In the genomic region with DNA sequence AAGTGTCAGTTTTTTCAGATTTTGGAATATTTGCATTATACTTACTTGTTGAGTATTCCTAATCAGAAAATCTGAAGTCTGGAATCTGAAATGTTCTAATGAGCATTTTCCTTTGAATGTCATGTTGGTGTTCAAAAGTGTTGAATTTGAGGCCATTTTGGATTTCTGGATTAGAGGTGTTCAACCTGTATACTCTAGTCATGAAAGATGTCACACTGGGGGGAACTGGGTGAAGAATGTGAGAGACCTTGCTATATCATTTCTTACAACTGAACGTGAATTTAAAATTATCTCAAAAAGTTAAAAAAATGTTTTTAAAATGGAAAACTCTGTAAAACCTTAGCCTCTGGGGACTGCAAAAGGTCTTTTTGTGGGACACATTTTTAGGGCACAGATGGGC, we compare ENCODE assay signal across 21 cellular contexts.
DNase-seq lines count a peak whose midpoint lies in the region; ATAC-seq, FAIRE-seq and TF ChIP-seq lines count a peak whose summit lies in the region.
"Had no signal": no experiment of that assay in that cellular context is flagged by ENCODE, and none has a peak within 500 bp of the region (broad histone marks: within the 10 kb centered on the region; RNA-seq: fewer than 3 reads in every experiment).

No MANE protein-coding gene starts in this region.

- peaks cover 27% of the 10 kb centered on the region for H3K36me3 Mint-ChIP-seq in activated CD4-positive, alpha-beta T cell treated with anti-CD3 and anti-CD28 coated beads, Interleukin-2, amount 10 ng/mL, durations not matched to agents 24 days and 14 days (ENCODE audit: low read depth)
- peaks cover 37% of the 10 kb centered on the region for H3K36me3 Mint-ChIP-seq in CD8-positive, alpha-beta T cell
- peaks cover 36% of the 10 kb centered on the region for H3K36me3 Mint-ChIP-seq in T-cell
- H3K36me3 Mint-ChIP-seq in immature natural killer cell = peaks cover 7 to 22% (median 21%) of the 10 kb centered on the region in 3 donors
- peaks cover 34% of the 10 kb centered on the region for H3K36me3 Mint-ChIP-seq in activated naive CD4-positive, alpha-beta T cell treated with anti-CD3 and anti-CD28 coated beads for 36 hours (ENCODE audit: low read depth)

- no peak for DNase-seq in activated CD4-positive, alpha-beta T cell treated with anti-CD3 and anti-CD28 coated beads, Interleukin-2, amount 10 ng/mL, durations not matched to agents 24 days and 14 days
- DNase-seq in activated CD4-positive, alpha-beta T cell treated with anti-CD3 and anti-CD28 coated beads for 48 hours = no peak
- DNase-seq in CD8-positive, alpha-beta T cell = no peak
- DNase-seq in T-cell (no peak), immature natural killer cell (no peak), RCC 7860 (ENCODE audit: low spot score) (no peak)
- no peak for DNase-seq in activated naive CD4-positive, alpha-beta T cell treated with anti-CD3 and anti-CD28 coated beads for 36 hours
- DNase-seq: activated B cell treated with CpG ODN at 0.5 μM for 24 hours, heart right ventricle, left colon, mesendoderm, NCI-H1105 treated with DMSO at 0.1 percent for 48 hours, NCI-H2081 treated with DMSO at 0.1 percent for 48 hours, NCI-H446, right cardiac atrium had no signal

- ATAC-seq in CD8-positive, alpha-beta T cell = peak; percentile 2
- ATAC-seq in T-cell (replicated peaks in 1 of 4) (no peak), GM21526 (IDR thresholded peaks at IDR 0.05; ENCODE audit: low FRiP score, unreplicated experiment) (no peak)
- ATAC-seq: A549, GM23338, heart right ventricle, HepG2, left colon, right cardiac atrium had no signal

- no peaks in the 10 kb centered on the region for H3K9me3 ChIP-seq in CD8-positive, alpha-beta T cell (ENCODE audit: low read length)
- H3K9me3 ChIP-seq: A549; ascending aorta; BLaER1 treated with 17β-estradiol and CSF1 and Interleukin-3, amounts not matched to agents 10 nM and 100 nM; heart right ventricle had no signal

- CTCF ChIA-PET in CD8-positive, alpha-beta T cell (lab: Charles Lee) = interaction anchor here (2.0 kb wide), 1 partner anchor 16 kb away, joined by 5 read pairs; no protein-coding TSS in a partner anchor
- CTCF ChIA-PET in T-cell (lab: Charles Lee) = no interaction called here
- CTCF ChIA-PET in activated naive CD4-positive, alpha-beta T cell treated with anti-CD3 and anti-CD28 coated beads for 36 hours (lab: Charles Lee) = no interaction called here

- peak overlapping the region; percentile 44 for H3K4me3 Mint-ChIP-seq in activated CD4-positive, alpha-beta T cell treated with anti-CD3 and anti-CD28 coated beads, Interleukin-2, amount 10 ng/mL, durations not matched to agents 24 days and 14 days
- no peak overlapping the region for H3K4me3 Mint-ChIP-seq in CD8-positive, alpha-beta T cell
- H3K4me3 Mint-ChIP-seq in T-cell = peak overlapping the region in 1 of 3 donors; percentile 33
- H3K4me3 Mint-ChIP-seq in immature natural killer cell = peak overlapping the region in 4 of 5 donors; percentile 15 to 63 (median 49)
- H3K4me3 Mint-ChIP-seq in activated naive CD4-positive, alpha-beta T cell treated with anti-CD3 and anti-CD28 coated beads for 36 hours = no peak overlapping the region
- H3K4me3 Mint-ChIP-seq: activated B cell treated with CpG ODN at 0.5 μM for 24 hours, GM23338 had no signal

- intact Hi-C loops in activated CD4-positive, alpha-beta T cell treated with anti-CD3 and anti-CD28 coated beads, Interleukin-2, amount 10 ng/mL, durations not matched to agents 24 days and 14 days (cut with micrococcal nuclease) = loop anchor here (1.0 to 10.0 kb wide), 8 partner anchors 29 to 418 kb away; partner anchors contain the start of genes DDX1 and NBAS
- intact Hi-C loops in CD8-positive, alpha-beta T cell (cut with DNase I, micrococcal nuclease) = loop anchor here in 1 of 2 experiments (1.0 kb wide), 1 partner anchor 34 kb away; no protein-coding TSS in a partner anchor
- intact Hi-C loops in activated naive CD4-positive, alpha-beta T cell treated with anti-CD3 and anti-CD28 coated beads for 36 hours (cut with micrococcal nuclease) = loop anchor here (1.0 to 5.0 kb wide), 9 partner anchors 16 to 1551 kb away; partner anchors contain the start of genes DDX1 and NBAS

- no peak for FAIRE-seq in RCC 7860 (lab: Jason Lieb, UNC)
- FAIRE-seq: A549, HepG2 had no signal

- POLR2A ChIA-PET in CD8-positive, alpha-beta T cell (lab: Charles Lee) = no interaction called here
- POLR2A ChIA-PET in T-cell (lab: Charles Lee) = no interaction called here

- H3K4me1 Mint-ChIP-seq in activated CD4-positive, alpha-beta T cell treated with anti-CD3 and anti-CD28 coated beads, Interleukin-2, amount 10 ng/mL, durations not matched to agents 24 days and 14 days = peaks cover 36% of the 10 kb centered on the region
- peaks cover 32% of the 10 kb centered on the region for H3K4me1 Mint-ChIP-seq in CD8-positive, alpha-beta T cell (ENCODE audit: low read depth)
- H3K4me1 Mint-ChIP-seq in T-cell (peaks cover 33 to 41% (median 37%) of the 10 kb centered on the region in 3 donors), immature natural killer cell (peaks cover 32 to 54% of the 10 kb centered on the region in 2 donors)
- H3K4me1 Mint-ChIP-seq in activated naive CD4-positive, alpha-beta T cell treated with anti-CD3 and anti-CD28 coated beads for 36 hours (ENCODE audit: low read depth) = peaks cover 51% of the 10 kb centered on the region
- H3K4me1 Mint-ChIP-seq: activated B cell treated with CpG ODN at 0.5 μM for 24 hours, GM23338 had no signal

- H3K4me1 ChIP-seq in CD8-positive, alpha-beta T cell (ENCODE audit: insufficient read depth, low read length) = peaks cover 14% of the 10 kb centered on the region
- H3K4me1 ChIP-seq: A549, ascending aorta, heart right ventricle had no signal

- peaks cover 20% of the 10 kb centered on the region for H3K27me3 Mint-ChIP-seq in activated CD4-positive, alpha-beta T cell treated with anti-CD3 and anti-CD28 coated beads, Interleukin-2, amount 10 ng/mL, durations not matched to agents 24 days and 14 days
- no peaks in the 10 kb centered on the region for H3K27me3 Mint-ChIP-seq in CD8-positive, alpha-beta T cell (ENCODE audit: low read depth)
- no peaks in the 10 kb centered on the region for H3K27me3 Mint-ChIP-seq in T-cell
- peaks cover 3 to 11% (median 5%) of the 10 kb centered on the region in 3 donors for H3K27me3 Mint-ChIP-seq in immature natural killer cell (ENCODE audit: low read depth in 3 of 3)
- H3K27me3 Mint-ChIP-seq in activated naive CD4-positive, alpha-beta T cell treated with anti-CD3 and anti-CD28 coated beads for 36 hours (ENCODE audit: low read depth) = peaks cover 19% of the 10 kb centered on the region
- H3K27me3 Mint-ChIP-seq: activated B cell treated with CpG ODN at 0.5 μM for 24 hours had no signal

- H3K9me3 Mint-ChIP-seq in activated CD4-positive, alpha-beta T cell treated with anti-CD3 and anti-CD28 coated beads, Interleukin-2, amount 10 ng/mL, durations not matched to agents 24 days and 14 days = no peaks in the 10 kb centered on the region
- no peaks in the 10 kb centered on the region for H3K9me3 Mint-ChIP-seq in CD8-positive, alpha-beta T cell
- no peaks in the 10 kb centered on the region for H3K9me3 Mint-ChIP-seq in T-cell
- no peaks in the 10 kb centered on the region for H3K9me3 Mint-ChIP-seq in immature natural killer cell
- no peaks in the 10 kb centered on the region for H3K9me3 Mint-ChIP-seq in activated naive CD4-positive, alpha-beta T cell treated with anti-CD3 and anti-CD28 coated beads for 36 hours
- H3K9me3 Mint-ChIP-seq: activated B cell treated with CpG ODN at 0.5 μM for 24 hours, GM23338 had no signal

- no peaks in the 10 kb centered on the region for H3K27me3 ChIP-seq in CD8-positive, alpha-beta T cell (ENCODE audit: insufficient read depth, low read length)
- H3K27me3 ChIP-seq: ascending aorta; BLaER1 treated with 17β-estradiol and CSF1 and Interleukin-3, amounts not matched to agents 10 nM and 100 nM; heart right ventricle had no signal

- no peak overlapping the region for H3K27ac ChIP-seq in CD8-positive, alpha-beta T cell (ENCODE audit: low read depth, low read length)
- H3K27ac ChIP-seq: A549; ascending aorta; BLaER1 treated with 17β-estradiol and CSF1 and Interleukin-3, amounts not matched to agents 10 nM and 100 nM; heart right ventricle had no signal

- TF ChIP-seq CTCF in CD8-positive, alpha-beta T cell (IDR thresholded peaks at IDR 0.05) = no peak

- no peak overlapping the region for H3K27ac Mint-ChIP-seq in activated CD4-positive, alpha-beta T cell treated with anti-CD3 and anti-CD28 coated beads, Interleukin-2, amount 10 ng/mL, durations not matched to agents 24 days and 14 days
- peak overlapping the region; percentile 79 for H3K27ac Mint-ChIP-seq in CD8-positive, alpha-beta T cell
- H3K27ac Mint-ChIP-seq in T-cell (peak overlapping the region; percentile 66 to 89), immature natural killer cell (peak overlapping the region in 3 of 6 donors; percentile 34 to 55 (median 48))
- H3K27ac Mint-ChIP-seq in activated naive CD4-positive, alpha-beta T cell treated with anti-CD3 and anti-CD28 coated beads for 36 hours = no peak overlapping the region
- H3K27ac Mint-ChIP-seq: activated B cell treated with CpG ODN at 0.5 μM for 24 hours, GM23338 had no signal

- no peaks in the 10 kb centered on the region for H3K36me3 ChIP-seq in CD8-positive, alpha-beta T cell (ENCODE audit: insufficient read depth, low read length)

- no peak overlapping the region for H3K4me3 ChIP-seq in CD8-positive, alpha-beta T cell (ENCODE audit: low read depth, low read length)
- H3K4me3 ChIP-seq: A549; ascending aorta; BLaER1 treated with 17β-estradiol and CSF1 and Interleukin-3, amounts not matched to agents 10 nM and 100 nM; GM23338; heart right ventricle had no signal

Comparison
In these comparisons a context has a peak if more than half of its experiments do, and no peak if none do; other contexts are left out.
1. H3K27ac Mint-ChIP-seq: peak in CD8-positive, alpha-beta T cell (single experiment) and T-cell (2 of 2); none in activated CD4-positive, alpha-beta T cell treated with anti-CD3 and anti-CD28 coated beads, Interleukin-2, amount 10 ng/mL, durations not matched to agents 24 days and 14 days (single experiment) and activated naive CD4-positive, alpha-beta T cell treated with anti-CD3 and anti-CD28 coated beads for 36 hours (single experiment).
2. H3K4me3 Mint-ChIP-seq: peak in activated CD4-positive, alpha-beta T cell treated with anti-CD3 and anti-CD28 coated beads, Interleukin-2, amount 10 ng/mL, durations not matched to agents 24 days and 14 days (single experiment) and immature natural killer cell (4 of 5); none in CD8-positive, alpha-beta T cell (single experiment) and activated naive CD4-positive, alpha-beta T cell treated with anti-CD3 and anti-CD28 coated beads for 36 hours (single experiment).